Comparison of ENCODE assay signal across 13 cellular contexts in the genomic region with DNA sequence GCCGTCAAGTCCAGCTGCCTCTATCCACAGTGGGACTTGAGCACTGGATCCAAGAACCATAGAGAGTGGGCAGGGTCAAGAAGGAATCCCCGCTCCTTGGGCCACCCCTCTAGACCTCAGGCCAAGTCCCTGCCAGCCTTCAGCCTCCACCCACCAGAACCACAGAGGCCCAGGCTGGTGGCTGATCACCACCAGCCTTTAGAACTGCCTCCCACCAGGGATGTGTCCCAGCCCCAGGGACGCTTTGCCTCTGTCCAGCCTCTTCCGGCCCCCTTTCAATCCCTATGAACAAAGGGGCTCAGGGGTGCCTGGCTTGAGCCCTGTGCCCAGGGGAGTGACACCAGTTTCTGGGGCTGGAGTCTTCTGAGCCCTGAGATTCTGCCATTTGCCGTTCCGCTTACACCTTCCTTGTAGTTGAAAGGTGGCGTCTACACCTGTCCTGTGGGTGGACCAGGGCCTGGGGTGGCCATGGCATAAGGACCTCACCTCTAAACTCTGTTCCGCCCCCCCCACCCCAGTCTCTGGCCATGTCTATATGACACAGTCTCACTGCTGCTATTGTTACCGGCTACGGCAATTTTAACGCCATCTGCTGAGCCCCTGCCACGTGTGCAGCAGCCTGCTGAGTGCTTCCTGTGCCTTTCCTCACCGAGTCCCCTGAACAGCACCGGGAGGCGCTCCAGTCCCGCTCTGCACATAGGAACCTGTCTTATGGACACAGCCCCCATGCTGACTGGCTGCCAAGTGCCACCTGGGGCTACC. TPM values are rescaled to one million over a fixed set of nuclear protein-coding genes. Genes with fewer than 3 reads are reported as not detected.
DNase-seq lines count a peak whose midpoint lies in the region; ATAC-seq, FAIRE-seq and TF ChIP-seq lines count a peak whose summit lies in the region.
"Had no signal": no experiment of that assay in that cellular context is flagged by ENCODE, and none has a peak within 500 bp of the region (broad histone marks: within the 10 kb centered on the region; RNA-seq: fewer than 3 reads in every experiment).

No MANE protein-coding gene starts in this region.

- TF ChIP-seq CTCF in D721Med (IDR thresholded peaks at IDR 0.05; ENCODE audit: insufficient read depth, missing control alignments) (peak; percentile 27), WTC11 (IDR thresholded peaks at IDR 0.05) (no peak), mucosa of descending colon (IDR thresholded peaks at IDR 0.05) (no peak)

- H3K4me1 ChIP-seq in mucosa of descending colon (ENCODE audit: low read depth): no peaks in the 10 kb centered on the region
- H3K4me1 ChIP-seq: thyroid gland had no signal

- peaks cover 14% of the 10 kb centered on the region for H3K36me3 Mint-ChIP-seq in WTC11

- FAIRE-seq in D721Med (lab: Jason Lieb, UNC): no peak

- H3K36me3 ChIP-seq in mucosa of descending colon (ENCODE audit: low read depth): no peaks in the 10 kb centered on the region
- H3K36me3 ChIP-seq: cardiac muscle cell, thyroid gland had no signal

- H3K9me3 Mint-ChIP-seq in WTC11: no peaks in the 10 kb centered on the region

- no peak overlapping the region for H3K4me3 ChIP-seq in mucosa of descending colon
- H3K4me3 ChIP-seq: cardiac muscle cell, thyroid gland had no signal

- peak overlapping the region; percentile 23; the same call in 1 of the 2 replicates for H3K27ac Mint-ChIP-seq in WTC11

- POLR2A ChIA-PET in WTC11 (lab: Charles Lee): no interaction called here

- DNase-seq in D721Med (ENCODE audit: insufficient read length, low spot score) (no peak), Daoy (ENCODE audit: low read depth) (peak; percentile 25), WTC11 (ENCODE audit: low spot score) (peak; percentile 12), mucosa of descending colon (peak in 2 of 3 donors; percentile 20 to 42), NCI-H2029 treated with DMSO at 0.1 percent for 48 hours (lab: John Stamatoyannopoulos, UW) (no peak), ACHN (no peak)
- DNase-seq: GOT3, NCI-H1930 had no signal

- no peak overlapping the region for H3K4me3 Mint-ChIP-seq in WTC11

- in situ Hi-C loops in ACHN (cut with HindIII; ENCODE audit: low pct_ligation_motif_present, low pct_unique_long_range_greater_than_20kb, low sequenced_read_pairs): loop anchor here (25.0 kb wide), 1 partner anchor 200 kb away; a partner anchor contains a TSS

- H3K9me3 ChIP-seq in mucosa of descending colon: no peaks in the 10 kb centered on the region
- H3K9me3 ChIP-seq: thyroid gland had no signal

- CTCF ChIA-PET in WTC11 (lab: Charles Lee): interaction anchor here (0.9 to 9.0 kb wide), 8 partner anchors 23 to 204 kb away, joined by 3 to 232 read pairs (median 6); a partner anchor contains a TSS

- intact Hi-C loops in mucosa of descending colon (cut with DNase I, micrococcal nuclease): loop anchor here in 1 of 2 donors (5.0 kb wide), 1 partner anchor 135 kb away; no protein-coding TSS in a partner anchor

- ATAC-seq in WTC11 (no peak), mucosa of descending colon (no peak), SK-N-SH treated with all-trans-retinoic acid at 6 μM for 48 hours (no peak), HG03280 (IDR thresholded peaks at IDR 0.05; ENCODE audit: unreplicated experiment) (no peak)

- H3K27me3 Mint-ChIP-seq in WTC11 (ENCODE audit: low read depth): no peaks in the 10 kb centered on the region

- peaks cover 7% of the 10 kb centered on the region for H3K4me1 Mint-ChIP-seq in WTC11

TF ChIP-seq in WTC11, 78 proteins besides CTCF, POLR2A, EP300 and RAD21 (continues in another document):
- TF ChIP-seq, protein P1, sequence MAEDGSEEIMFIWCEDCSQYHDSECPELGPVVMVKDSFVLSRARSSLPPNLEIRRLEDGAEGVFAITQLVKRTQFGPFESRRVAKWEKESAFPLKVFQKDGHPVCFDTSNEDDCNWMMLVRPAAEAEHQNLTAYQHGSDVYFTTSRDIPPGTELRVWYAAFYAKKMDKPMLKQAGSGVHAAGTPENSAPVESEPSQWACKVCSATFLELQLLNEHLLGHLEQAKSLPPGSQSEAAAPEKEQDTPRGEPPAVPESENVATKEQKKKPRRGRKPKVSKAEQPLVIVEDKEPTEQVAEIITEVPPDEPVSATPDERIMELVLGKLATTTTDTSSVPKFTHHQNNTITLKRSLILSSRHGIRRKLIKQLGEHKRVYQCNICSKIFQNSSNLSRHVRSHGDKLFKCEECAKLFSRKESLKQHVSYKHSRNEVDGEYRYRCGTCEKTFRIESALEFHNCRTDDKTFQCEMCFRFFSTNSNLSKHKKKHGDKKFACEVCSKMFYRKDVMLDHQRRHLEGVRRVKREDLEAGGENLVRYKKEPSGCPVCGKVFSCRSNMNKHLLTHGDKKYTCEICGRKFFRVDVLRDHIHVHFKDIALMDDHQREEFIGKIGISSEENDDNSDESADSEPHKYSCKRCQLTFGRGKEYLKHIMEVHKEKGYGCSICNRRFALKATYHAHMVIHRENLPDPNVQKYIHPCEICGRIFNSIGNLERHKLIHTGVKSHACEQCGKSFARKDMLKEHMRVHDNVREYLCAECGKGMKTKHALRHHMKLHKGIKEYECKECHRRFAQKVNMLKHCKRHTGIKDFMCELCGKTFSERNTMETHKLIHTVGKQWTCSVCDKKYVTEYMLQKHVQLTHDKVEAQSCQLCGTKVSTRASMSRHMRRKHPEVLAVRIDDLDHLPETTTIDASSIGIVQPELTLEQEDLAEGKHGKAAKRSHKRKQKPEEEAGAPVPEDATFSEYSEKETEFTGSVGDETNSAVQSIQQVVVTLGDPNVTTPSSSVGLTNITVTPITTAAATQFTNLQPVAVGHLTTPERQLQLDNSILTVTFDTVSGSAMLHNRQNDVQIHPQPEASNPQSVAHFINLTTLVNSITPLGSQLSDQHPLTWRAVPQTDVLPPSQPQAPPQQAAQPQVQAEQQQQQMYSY (CRISPR knock-in tag; IDR thresholded peaks at IDR 0.05): no peak
- TF ChIP-seq, protein P2, sequence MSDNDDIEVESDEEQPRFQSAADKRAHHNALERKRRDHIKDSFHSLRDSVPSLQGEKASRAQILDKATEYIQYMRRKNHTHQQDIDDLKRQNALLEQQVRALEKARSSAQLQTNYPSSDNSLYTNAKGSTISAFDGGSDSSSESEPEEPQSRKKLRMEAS (CRISPR knock-in tag; IDR thresholded peaks at IDR 0.05): no peak

TF ChIP-seq in SK-N-SH treated with all-trans-retinoic acid at 6 μM for 48 hours, 23 proteins besides CTCF, POLR2A, EP300 and RAD21:
- TF ChIP-seq, protein P3, sequence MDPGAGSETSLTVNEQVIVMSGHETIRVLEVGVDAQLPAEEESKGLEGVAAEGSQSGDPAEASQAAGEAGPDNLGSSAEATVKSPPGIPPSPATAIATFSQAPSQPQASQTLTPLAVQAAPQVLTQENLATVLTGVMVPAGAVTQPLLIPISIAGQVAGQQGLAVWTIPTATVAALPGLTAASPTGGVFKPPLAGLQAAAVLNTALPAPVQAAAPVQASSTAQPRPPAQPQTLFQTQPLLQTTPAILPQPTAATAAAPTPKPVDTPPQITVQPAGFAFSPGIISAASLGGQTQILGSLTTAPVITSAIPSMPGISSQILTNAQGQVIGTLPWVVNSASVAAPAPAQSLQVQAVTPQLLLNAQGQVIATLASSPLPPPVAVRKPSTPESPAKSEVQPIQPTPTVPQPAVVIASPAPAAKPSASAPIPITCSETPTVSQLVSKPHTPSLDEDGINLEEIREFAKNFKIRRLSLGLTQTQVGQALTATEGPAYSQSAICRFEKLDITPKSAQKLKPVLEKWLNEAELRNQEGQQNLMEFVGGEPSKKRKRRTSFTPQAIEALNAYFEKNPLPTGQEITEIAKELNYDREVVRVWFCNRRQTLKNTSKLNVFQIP (CRISPR knock-in tag; IDR thresholded peaks at IDR 0.05; ENCODE audit: borderline replicate concordance, low read depth): no peak
- TF ChIP-seq ZNF70 (CRISPR knock-in tag; IDR thresholded peaks at IDR 0.05): no peak
TF ChIP-seq in SK-N-SH treated with all-trans-retinoic acid at 6 μM for 48 hours: peak in this region for 0.

RNA-seq across cellular contexts. Expression of a gene that starts 35.7 kb away (rescaled TPM):
- not detected in 2 replicates for total RNA-seq in Daoy (2014; rRNA removed; shearing (Covaris generic))
- 3.9 to 7.2 TPM (median 5.4 TPM) in 3 replicates for total RNA-seq in WTC11 (2021)
- 1 to 10 TPM in 1 of 3 donors, not detected in 2; 2.8 TPM for total RNA-seq in mucosa of descending colon
- total RNA-seq: cardiac muscle cell, thyroid gland had no signal

RNA-seq across cellular contexts. Expression of a gene that starts 42.5 kb away (rescaled TPM):
- not detected in 2 replicates for total RNA-seq in Daoy (2014; rRNA removed; shearing (Covaris generic))
- total RNA-seq in WTC11 (2021) (0.73 to 1.6 TPM (median 1.0 TPM) in 3 replicates), mucosa of descending colon (1 to 10 TPM in 1 of 3 donors, not detected in 2; 1.0 TPM)
- total RNA-seq: cardiac muscle cell, skeletal muscle tissue, thyroid gland had no signal

Comparison
In these comparisons a context has a peak if more than half of its experiments do, and no peak if none do; other contexts are left out.
1. DNase-seq: peak in Daoy (single experiment), WTC11 (single experiment) and mucosa of descending colon (2 of 3); none in D721Med (single experiment), NCI-H2029 treated with DMSO at 0.1 percent for 48 hours (single experiment) and ACHN (single experiment).